In the genomic region with DNA sequence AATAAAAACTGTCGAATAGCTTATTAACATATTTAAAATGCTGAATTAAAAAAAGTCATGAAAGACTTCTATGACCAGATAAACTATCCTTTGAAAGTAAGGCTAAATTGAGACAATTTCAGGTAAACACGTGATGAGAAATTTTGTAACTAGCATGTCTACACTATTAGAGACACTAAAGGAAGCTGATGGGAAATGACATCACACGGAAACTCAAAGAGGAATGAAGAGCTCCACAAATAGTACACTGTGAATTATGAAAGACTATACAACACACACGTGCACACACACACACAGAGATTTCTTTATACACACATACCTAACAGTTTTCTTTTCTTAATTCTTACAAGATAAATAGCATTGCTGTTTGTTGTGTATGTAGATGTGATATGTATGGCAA, we compare ENCODE assay signal across 19 cellular contexts.
"Had no signal": no experiment of that assay in that cellular context is flagged by ENCODE, and none has a peak within 500 bp of the region (broad histone marks: within the 10 kb centered on the region; RNA-seq: fewer than 3 reads in every experiment).

No MANE protein-coding gene starts in this region.

- ATAC-seq: foreskin keratinocyte; mucosa of descending colon; naive thymus-derived CD8-positive, alpha-beta T cell; psoas muscle; sciatic nerve; stimulated activated naive B cell treated with anti-CD40 and anti-IgM and Interleukin-4, amounts not matched to agents 10 μg/mL and 1 μg/mL and 100 μg/mL, for 72 hours; stimulated activated naive CD8-positive, alpha-beta T cell treated with anti-CD3 and anti-CD28 coated beads, Interleukin-15, amount 100 ng/mL, for 72 hours; upper lobe of right lung had no signal

- DNase-seq: effector CD4-positive, alpha-beta T cell; endodermal cell; erythroblast; foreskin keratinocyte; head of caudate nucleus; hippocampal formation; kidney glomerular epithelial cell; mammary epithelial cell; mucosa of descending colon; naive thymus-derived CD8-positive, alpha-beta T cell; psoas muscle; spleen; stimulated activated CD4-positive, alpha-beta T cell treated with anti-CD3 and anti-CD28 coated beads, Interleukin-2, amount 100 ng/mL, for 24 hours; stimulated activated CD4-positive, alpha-beta T cell treated with anti-CD3 and anti-CD28 coated beads, Interleukin-4, amount 100 ng/mL, for 4 hours; stimulated activated naive B cell treated with anti-CD40 and anti-IgM and Interleukin-4, amounts not matched to agents 10 μg/mL and 1 μg/mL and 100 μg/mL, for 72 hours; stimulated activated naive CD8-positive, alpha-beta T cell treated with anti-CD3 and anti-CD28 coated beads, Interleukin-15, amount 100 ng/mL, for 72 hours; testis; upper lobe of right lung had no signal
